9 cellular contexts compared by ENCODE assay signal in the genomic region with DNA sequence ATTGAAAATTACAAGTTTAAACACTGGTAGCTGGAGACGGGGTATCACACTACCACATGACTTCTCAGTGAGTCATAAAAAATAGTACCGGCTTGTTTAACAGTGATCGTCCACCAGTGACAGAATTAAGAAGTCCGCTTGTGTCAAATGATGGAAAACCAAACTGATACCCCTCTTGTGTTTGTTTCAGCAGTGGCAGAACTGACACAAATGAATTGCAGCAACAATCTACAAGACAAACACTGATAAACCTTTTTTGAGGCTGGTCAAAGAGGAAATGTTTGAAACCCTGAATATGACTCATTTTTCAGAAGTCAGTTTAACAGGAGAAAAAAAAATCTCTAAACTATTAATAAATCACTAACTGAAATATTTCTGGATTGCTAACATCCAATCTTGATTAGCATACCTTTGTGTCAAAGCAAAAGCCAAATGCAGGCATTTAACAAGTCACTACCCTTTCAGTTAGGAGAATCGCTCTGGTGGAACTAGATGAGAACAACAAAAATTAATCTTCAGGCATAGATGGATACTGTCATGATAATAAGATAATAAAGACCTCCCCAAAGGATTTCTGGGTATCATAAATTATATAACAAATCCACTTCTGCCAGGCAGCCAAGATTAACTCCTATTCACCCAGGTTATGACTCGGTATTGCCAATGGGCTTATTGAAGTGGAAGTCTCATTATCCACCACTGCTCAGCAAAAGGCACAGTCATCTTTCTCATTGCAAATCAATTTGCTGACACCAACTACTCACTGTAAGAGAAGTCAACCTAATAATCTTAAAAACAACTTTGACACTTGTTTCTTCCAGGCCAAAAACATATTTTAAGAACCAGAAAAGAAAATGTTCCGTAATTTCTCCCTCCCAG. TPM values are rescaled to one million over a fixed set of nuclear protein-coding genes. Genes with fewer than 3 reads are reported as not detected.
DNase-seq lines count a peak whose midpoint lies in the region; ATAC-seq and TF ChIP-seq lines count a peak whose summit lies in the region.
"Had no signal": no experiment of that assay in that cellular context is flagged by ENCODE, and none has a peak within 500 bp of the region (broad histone marks: within the 10 kb centered on the region; RNA-seq: fewer than 3 reads in every experiment).

No MANE protein-coding gene starts in this region.

- peak overlapping the region; percentile 62 to 75; a peak in 3 of 4 replicates for H3K27ac ChIP-seq in SK-N-SH (ENCODE audit: low read depth in 2 of 2, low read length in 1 of 2)
- peak overlapping the region; percentile 68 to 73 (median 70) for H3K27ac ChIP-seq in gastroesophageal sphincter
- peak overlapping the region; percentile 41 to 60 (median 56) for H3K27ac ChIP-seq in thyroid gland
- H3K27ac ChIP-seq: parathyroid adenoma had no signal

- TF ChIP-seq CTCF in SK-N-SH (IDR thresholded peaks at IDR 0.05) (no peak), gastroesophageal sphincter (IDR thresholded peaks at IDR 0.05) (no peak), thyroid gland (IDR thresholded peaks at IDR 0.05) (no peak)

- peak; percentile 51 to 57 for ATAC-seq in activated CD4-positive, CD25-positive, alpha-beta regulatory T cell treated with anti-CD3 and anti-CD28 coated beads, Interleukin-2, amount 50 U/mL, for 24 hours
- no peak for ATAC-seq in gastroesophageal sphincter
- ATAC-seq in GM21423 (IDR thresholded peaks at IDR 0.05; ENCODE audit: unreplicated experiment) = no peak

- TF ChIP-seq RAD21 in SK-N-SH (IDR thresholded peaks at IDR 0.05; ENCODE audit: low read length) = no peak

- H3K79me2 ChIP-seq in SK-N-SH (ENCODE audit: insufficient read depth) = peaks cover 87% of the 10 kb centered on the region

- no peaks in the 10 kb centered on the region for H3K36me3 ChIP-seq in SK-N-SH (replicated peaks in 1 of 2; ENCODE audit: control insufficient read depth in 1 of 2, insufficient read depth in 2 of 2, low read length in 1 of 2)
- no peaks in the 10 kb centered on the region for H3K36me3 ChIP-seq in gastroesophageal sphincter
- no peaks in the 10 kb centered on the region for H3K36me3 ChIP-seq in thyroid gland

- POLR2A ChIA-PET in SK-N-SH (lab: Yijun Ruan, JAX) = no interaction called here

- TF ChIP-seq POLR2A in gastroesophageal sphincter (IDR thresholded peaks at IDR 0.05) (no peak), thyroid gland (IDR thresholded peaks at IDR 0.05) (no peak)

- peaks cover 7% of the 10 kb centered on the region; the same call in 1 of the 2 replicates for H4K20me1 ChIP-seq in SK-N-SH (ENCODE audit: insufficient read depth)

- CTCF ChIA-PET in SK-N-SH (lab: Yijun Ruan, JAX) = interaction anchor here (0.7 kb wide), 1 partner anchor 20 kb away, joined by 3 read pairs; no protein-coding TSS in a partner anchor

- intact Hi-C loops in thyroid gland (cut with DNase I) = no loop called here

- WGBS in SK-N-SH (ENCODE audit: low lambda C conversion rate) = 26% methylated on average over 7 of the region's 7 CpGs
- 7 to 21% methylated on average over 6 to 7 of the region's 7 CpGs for WGBS in gastroesophageal sphincter (ENCODE audit: low coverage in 1 of 2), 2 donors
- WGBS in thyroid gland, 2 donors = 54 to 62% methylated on average over 7 of the region's 7 CpGs

- H3K9me2 ChIP-seq in SK-N-SH = no peaks in the 10 kb centered on the region

- H3F3A ChIP-seq in SK-N-SH (replicated peaks; ENCODE audit: insufficient read depth) = peaks cover 25% of the 10 kb centered on the region

- 0 out of 4 replicates have a peak, but pooled peaks of 1 of the 2 experiments have one; percentile 11 for TF ChIP-seq EP300 in SK-N-SH (IDR thresholded peaks at IDR 0.05; ENCODE audit: borderline replicate concordance in 1 of 2, low read depth in 1 of 2, low read length in 1 of 2)
- TF ChIP-seq EP300 in gastroesophageal sphincter (IDR thresholded peaks at IDR 0.05) = no peak

- no peaks in the 10 kb centered on the region for H3K9me3 ChIP-seq in SK-N-SH
- H3K9me3 ChIP-seq in gastroesophageal sphincter = no peaks in the 10 kb centered on the region
- no peaks in the 10 kb centered on the region for H3K9me3 ChIP-seq in thyroid gland

- peak overlapping the region; percentile 12; the same call in 1 of the 2 replicates for H3K9ac ChIP-seq in SK-N-SH
- H3K9ac ChIP-seq: parathyroid adenoma had no signal

- DNase-seq in activated CD4-positive, CD25-positive, alpha-beta regulatory T cell treated with anti-CD3 and anti-CD28 coated beads, Interleukin-2, amount 50 U/mL, for 72 hours = no peak
- DNase-seq in SK-N-SH (no peak), thyroid gland (no peak), NCI-H345 treated with DMSO at 0.1 percent for 48 hours (lab: John Stamatoyannopoulos, UW; ENCODE audit: unreplicated experiment) (no peak), DMS153 (lab: John Stamatoyannopoulos, UW) (no peak)

- H3K4me1 ChIP-seq in SK-N-SH (ENCODE audit: control insufficient read depth in 1 of 2, insufficient read depth in 2 of 2, low read depth in 1 of 2, low read length in 1 of 2) (peaks cover 11 to 26% of the 10 kb centered on the region in 2 experiments; a peak in 3 of 4 replicates), gastroesophageal sphincter (peaks cover 13 to 90% (median 37%) of the 10 kb centered on the region in 3 donors), thyroid gland (peaks cover 34 to 74% of the 10 kb centered on the region in 2 donors)

- peak overlapping the region; percentile 50; the same call in 1 of the 2 replicates for H2AFZ ChIP-seq in SK-N-SH (ENCODE audit: low read depth)
- H2AFZ ChIP-seq: parathyroid adenoma had no signal

- H3K4me2 ChIP-seq in SK-N-SH = peak overlapping the region; percentile 57

- H3K27me3 ChIP-seq in SK-N-SH (ENCODE audit: insufficient read depth) = no peaks in the 10 kb centered on the region
- H3K27me3 ChIP-seq in gastroesophageal sphincter = no peaks in the 10 kb centered on the region
- H3K27me3 ChIP-seq in thyroid gland = no peaks in the 10 kb centered on the region

- H3K4me3 ChIP-seq in SK-N-SH (ENCODE audit: low read depth in 2 of 2, low read length in 1 of 2) = peak overlapping the region in 1 of 2 experiments; percentile 13; a peak in 1 of 4 replicates
- H3K4me3 ChIP-seq in gastroesophageal sphincter = no peak overlapping the region
- no peak overlapping the region for H3K4me3 ChIP-seq in thyroid gland (replicated peaks in 1 of 3)

TF ChIP-seq in SK-N-SH, 30 proteins besides CTCF, POLR2A, EP300 and RAD21:
- no peak for TF ChIP-seq RCOR1 (IDR thresholded peaks at IDR 0.05; ENCODE audit: low read length)
- TF ChIP-seq, protein P1, sequence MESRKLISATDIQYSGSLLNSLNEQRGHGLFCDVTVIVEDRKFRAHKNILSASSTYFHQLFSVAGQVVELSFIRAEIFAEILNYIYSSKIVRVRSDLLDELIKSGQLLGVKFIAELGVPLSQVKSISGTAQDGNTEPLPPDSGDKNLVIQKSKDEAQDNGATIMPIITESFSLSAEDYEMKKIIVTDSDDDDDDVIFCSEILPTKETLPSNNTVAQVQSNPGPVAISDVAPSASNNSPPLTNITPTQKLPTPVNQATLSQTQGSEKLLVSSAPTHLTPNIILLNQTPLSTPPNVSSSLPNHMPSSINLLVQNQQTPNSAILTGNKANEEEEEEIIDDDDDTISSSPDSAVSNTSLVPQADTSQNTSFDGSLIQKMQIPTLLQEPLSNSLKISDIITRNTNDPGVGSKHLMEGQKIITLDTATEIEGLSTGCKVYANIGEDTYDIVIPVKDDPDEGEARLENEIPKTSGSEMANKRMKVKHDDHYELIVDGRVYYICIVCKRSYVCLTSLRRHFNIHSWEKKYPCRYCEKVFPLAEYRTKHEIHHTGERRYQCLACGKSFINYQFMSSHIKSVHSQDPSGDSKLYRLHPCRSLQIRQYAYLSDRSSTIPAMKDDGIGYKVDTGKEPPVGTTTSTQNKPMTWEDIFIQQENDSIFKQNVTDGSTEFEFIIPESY (IDR thresholded peaks at IDR 0.05; ENCODE audit: borderline replicate concordance, low read depth) = 0 out of 2 replicates have a peak, but pooled peaks have one; percentile 21
- no peak for TF ChIP-seq TAF1 (IDR thresholded peaks at IDR 0.05; ENCODE audit: borderline replicate concordance, low read depth, low read length)
- TF ChIP-seq TCF12 (IDR thresholded peaks at IDR 0.05) = peak; percentile 50
- TF ChIP-seq, protein P2, sequence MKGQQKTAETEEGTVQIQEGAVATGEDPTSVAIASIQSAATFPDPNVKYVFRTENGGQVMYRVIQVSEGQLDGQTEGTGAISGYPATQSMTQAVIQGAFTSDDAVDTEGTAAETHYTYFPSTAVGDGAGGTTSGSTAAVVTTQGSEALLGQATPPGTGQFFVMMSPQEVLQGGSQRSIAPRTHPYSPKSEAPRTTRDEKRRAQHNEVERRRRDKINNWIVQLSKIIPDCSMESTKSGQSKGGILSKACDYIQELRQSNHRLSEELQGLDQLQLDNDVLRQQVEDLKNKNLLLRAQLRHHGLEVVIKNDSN (IDR thresholded peaks at IDR 0.05; ENCODE audit: borderline replicate concordance, low read depth) = peak; percentile 10; the same call in 1 of the 2 replicates
- TF ChIP-seq, protein P3, sequence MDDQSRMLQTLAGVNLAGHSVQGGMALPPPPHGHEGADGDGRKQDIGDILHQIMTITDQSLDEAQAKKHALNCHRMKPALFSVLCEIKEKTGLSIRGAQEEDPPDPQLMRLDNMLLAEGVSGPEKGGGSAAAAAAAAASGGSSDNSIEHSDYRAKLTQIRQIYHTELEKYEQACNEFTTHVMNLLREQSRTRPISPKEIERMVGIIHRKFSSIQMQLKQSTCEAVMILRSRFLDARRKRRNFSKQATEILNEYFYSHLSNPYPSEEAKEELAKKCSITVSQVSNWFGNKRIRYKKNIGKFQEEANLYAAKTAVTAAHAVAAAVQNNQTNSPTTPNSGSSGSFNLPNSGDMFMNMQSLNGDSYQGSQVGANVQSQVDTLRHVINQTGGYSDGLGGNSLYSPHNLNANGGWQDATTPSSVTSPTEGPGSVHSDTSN (IDR thresholded peaks at IDR 0.05) = peak; percentile 32
TF ChIP-seq in SK-N-SH: peak in this region for 4.

RNA-seq across cellular contexts. Expression of a gene that starts 20.7 kb away (rescaled TPM):
- 4.7 and 6.2 TPM in 2 replicates for polyA plus RNA-seq in SK-N-SH (2012; rRNA removed)
- polyA plus RNA-seq in SK-N-SH (2012; cell fraction: cytosol; rRNA removed) = 4.5 and 4.7 TPM in 2 replicates
- 6.8 and 7.8 TPM in 2 replicates for polyA plus RNA-seq in SK-N-SH (2012; cell fraction: nucleus; rRNA removed)
- total RNA-seq in gastroesophageal sphincter (10 to 100 TPM; 28.6 to 35.7 (median 33.5) TPM), thyroid gland (10 to 100 TPM; 10.3 to 13.7 (median 11.8) TPM)

RNA-seq across cellular contexts. Expression of a gene that starts 21.2 kb away (rescaled TPM):
- 18.1 and 21.9 TPM in 2 replicates for polyA plus RNA-seq in SK-N-SH (2012; rRNA removed)
- polyA plus RNA-seq in SK-N-SH (2012; cell fraction: cytosol; rRNA removed) = 30.9 and 32.6 TPM in 2 replicates
- polyA plus RNA-seq in SK-N-SH (2012; cell fraction: nucleus; rRNA removed) = 2.8 and 8.5 TPM in 2 replicates
- 10 to 100 TPM; 54.3 to 88.7 (median 58.7) TPM for total RNA-seq in gastroesophageal sphincter
- 10 to 100 TPM; 32.8 to 43.7 (median 41.0) TPM for total RNA-seq in thyroid gland

Comparison
In these comparisons a context has a peak if more than half of its experiments do, and no peak if none do; other contexts are left out.
1. ATAC-seq: peak in activated CD4-positive, CD25-positive, alpha-beta regulatory T cell treated with anti-CD3 and anti-CD28 coated beads, Interleukin-2, amount 50 U/mL, for 24 hours (2 of 2); none in gastroesophageal sphincter (single experiment) and GM21423 (single experiment).
2. Peak in every context shown above with its lines, with median percentiles within 50 percentile points of each other: H3K27ac ChIP-seq.